Comparison of ENCODE assay signal across 1 cellular context in the genomic region with DNA sequence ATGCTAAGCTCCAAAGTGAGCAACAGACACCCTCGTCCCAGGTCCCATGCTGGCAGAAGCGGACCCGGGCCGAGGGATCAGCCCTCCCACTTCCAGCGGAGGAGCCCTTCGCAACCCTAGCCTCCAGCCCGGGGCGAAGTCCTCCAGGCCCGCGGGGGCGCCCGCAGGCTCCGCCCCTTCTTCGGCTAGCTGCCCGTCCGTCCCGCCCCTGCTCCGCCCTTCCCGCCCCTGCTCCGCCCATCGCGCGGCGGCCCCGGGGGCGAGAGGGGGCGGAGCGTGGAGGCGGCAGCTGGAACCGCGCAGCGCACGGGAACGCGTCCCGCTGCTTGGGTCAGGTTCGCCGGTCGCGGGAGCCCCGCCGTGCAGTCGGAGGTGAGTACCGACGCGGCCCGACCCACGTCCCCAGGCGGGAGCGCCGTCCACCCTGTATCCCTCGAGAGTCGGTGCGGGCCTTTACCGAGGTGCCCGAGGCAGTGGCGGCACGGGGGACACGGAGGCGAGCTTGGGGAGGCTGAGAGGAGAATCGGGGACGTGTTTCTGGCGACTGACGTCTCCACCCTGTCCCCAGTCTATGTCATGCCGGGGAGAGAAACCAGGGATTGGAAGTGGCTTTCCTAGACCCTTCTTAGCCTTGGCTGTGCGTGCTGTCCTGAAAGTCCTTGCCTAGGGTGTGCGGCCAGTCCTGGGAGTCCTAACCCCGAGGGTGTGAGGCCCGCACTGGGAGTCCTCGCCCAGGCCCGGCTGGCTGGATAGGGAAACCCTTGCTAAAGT.
A peak's percentile ranks its signal among the peaks of the same experiment; 100 is the strongest.
TF ChIP-seq lines count a peak whose summit lies in the region.

ACO1 (plus strand) TSS at position 280 of the 771 bp plus-strand sequence. CDS start 20,864 bp downstream, outside the sequence.

TF ChIP-seq in HepG2, 621 proteins besides CTCF, POLR2A, EP300 and RAD21 (continued from another document and continues in another):
- no peak for TF ChIP-seq HNF1A (IDR thresholded peaks at IDR 0.05; ENCODE audit: low read depth)
- TF ChIP-seq HNF1A (CRISPR knock-in tag; IDR thresholded peaks at IDR 0.05; ENCODE audit: borderline replicate concordance): peak; percentile 87
- TF ChIP-seq, protein P1, sequence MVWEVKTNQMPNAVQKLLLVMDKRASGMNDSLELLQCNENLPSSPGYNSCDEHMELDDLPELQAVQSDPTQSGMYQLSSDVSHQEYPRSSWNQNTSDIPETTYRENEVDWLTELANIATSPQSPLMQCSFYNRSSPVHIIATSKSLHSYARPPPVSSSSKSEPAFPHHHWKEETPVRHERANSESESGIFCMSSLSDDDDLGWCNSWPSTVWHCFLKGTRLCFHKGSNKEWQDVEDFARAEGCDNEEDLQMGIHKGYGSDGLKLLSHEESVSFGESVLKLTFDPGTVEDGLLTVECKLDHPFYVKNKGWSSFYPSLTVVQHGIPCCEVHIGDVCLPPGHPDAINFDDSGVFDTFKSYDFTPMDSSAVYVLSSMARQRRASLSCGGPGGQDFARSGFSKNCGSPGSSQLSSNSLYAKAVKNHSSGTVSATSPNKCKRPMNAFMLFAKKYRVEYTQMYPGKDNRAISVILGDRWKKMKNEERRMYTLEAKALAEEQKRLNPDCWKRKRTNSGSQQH (CRISPR knock-in tag; IDR thresholded peaks at IDR 0.05; ENCODE audit: low read depth): peak; percentile 79
- TF ChIP-seq ZNF274 (CRISPR knock-in tag; IDR thresholded peaks at IDR 0.05): peak; percentile 49; the same call in 1 of the 2 replicates
- peak; percentile 80; the same call in 1 of the 2 replicates for TF ChIP-seq CAMTA2 (CRISPR knock-in tag; IDR thresholded peaks at IDR 0.05; ENCODE audit: borderline replicate concordance)
- no peak for TF ChIP-seq ONECUT2 (CRISPR knock-in tag; IDR thresholded peaks at IDR 0.05)
- TF ChIP-seq ARNT2 (CRISPR knock-in tag; IDR thresholded peaks at IDR 0.05; ENCODE audit: low read depth): peak; percentile 93
- peak; percentile 97 for TF ChIP-seq ARID4A (CRISPR knock-in tag; IDR thresholded peaks at IDR 0.05; ENCODE audit: borderline replicate concordance)
- TF ChIP-seq, protein P2, sequence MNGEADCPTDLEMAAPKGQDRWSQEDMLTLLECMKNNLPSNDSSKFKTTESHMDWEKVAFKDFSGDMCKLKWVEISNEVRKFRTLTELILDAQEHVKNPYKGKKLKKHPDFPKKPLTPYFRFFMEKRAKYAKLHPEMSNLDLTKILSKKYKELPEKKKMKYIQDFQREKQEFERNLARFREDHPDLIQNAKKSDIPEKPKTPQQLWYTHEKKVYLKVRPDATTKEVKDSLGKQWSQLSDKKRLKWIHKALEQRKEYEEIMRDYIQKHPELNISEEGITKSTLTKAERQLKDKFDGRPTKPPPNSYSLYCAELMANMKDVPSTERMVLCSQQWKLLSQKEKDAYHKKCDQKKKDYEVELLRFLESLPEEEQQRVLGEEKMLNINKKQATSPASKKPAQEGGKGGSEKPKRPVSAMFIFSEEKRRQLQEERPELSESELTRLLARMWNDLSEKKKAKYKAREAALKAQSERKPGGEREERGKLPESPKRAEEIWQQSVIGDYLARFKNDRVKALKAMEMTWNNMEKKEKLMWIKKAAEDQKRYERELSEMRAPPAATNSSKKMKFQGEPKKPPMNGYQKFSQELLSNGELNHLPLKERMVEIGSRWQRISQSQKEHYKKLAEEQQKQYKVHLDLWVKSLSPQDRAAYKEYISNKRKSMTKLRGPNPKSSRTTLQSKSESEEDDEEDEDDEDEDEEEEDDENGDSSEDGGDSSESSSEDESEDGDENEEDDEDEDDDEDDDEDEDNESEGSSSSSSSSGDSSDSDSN (CRISPR knock-in tag; IDR thresholded peaks at IDR 0.05): peak; percentile 98
- no peak for TF ChIP-seq DNMT3B (CRISPR knock-in tag; conservative IDR thresholded peaks at IDR 0.05)
- TF ChIP-seq ZNF557 (CRISPR knock-in tag; IDR thresholded peaks at IDR 0.05): no peak
- peak; percentile 100 for TF ChIP-seq SP4 (CRISPR knock-in tag; IDR thresholded peaks at IDR 0.05)
- 0 out of 2 replicates have a peak, but pooled peaks have one; percentile 45 for TF ChIP-seq KDM5A (IDR thresholded peaks at IDR 0.05; ENCODE audit: borderline replicate concordance, low read length)
- TF ChIP-seq RNF2 (conservative IDR thresholded peaks at IDR 0.05; ENCODE audit: low read depth): peak; percentile 63
- TF ChIP-seq, protein P3, sequence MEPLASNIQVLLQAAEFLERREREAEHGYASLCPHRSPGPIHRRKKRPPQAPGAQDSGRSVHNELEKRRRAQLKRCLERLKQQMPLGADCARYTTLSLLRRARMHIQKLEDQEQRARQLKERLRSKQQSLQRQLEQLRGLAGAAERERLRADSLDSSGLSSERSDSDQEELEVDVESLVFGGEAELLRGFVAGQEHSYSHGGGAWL (CRISPR knock-in tag; IDR thresholded peaks at IDR 0.05): 0 out of 2 replicates have a peak, but pooled peaks have one; percentile 27
- peak; percentile 55; the same call in 1 of the 2 replicates for TF ChIP-seq ZSCAN21 (CRISPR knock-in tag; IDR thresholded peaks at IDR 0.05; ENCODE audit: borderline replicate concordance)
- no peak; the same call in 1 of the 2 replicates for TF ChIP-seq ZNF431 (CRISPR knock-in tag; IDR thresholded peaks at IDR 0.05; ENCODE audit: borderline replicate concordance, low read depth)
- 0 out of 2 replicates have a peak, but pooled peaks have one; percentile 30 for TF ChIP-seq KLF11 (CRISPR knock-in tag; IDR thresholded peaks at IDR 0.05)
- TF ChIP-seq AHDC1 (CRISPR knock-in tag; IDR thresholded peaks at IDR 0.05; ENCODE audit: borderline replicate concordance): peak; percentile 43; the same call in 1 of the 2 replicates
- TF ChIP-seq HOXA3 (CRISPR knock-in tag; IDR thresholded peaks at IDR 0.05): peak; percentile 81
- TF ChIP-seq ZNF639 (CRISPR knock-in tag; conservative IDR thresholded peaks at IDR 0.05): peak; percentile 88
- TF ChIP-seq KAT7 (CRISPR knock-in tag; IDR thresholded peaks at IDR 0.05; ENCODE audit: borderline replicate concordance): peak; percentile 86; the same call in 1 of the 2 replicates
- peak; percentile 30; the same call in 1 of the 2 replicates for TF ChIP-seq ZNF253 (CRISPR knock-in tag; IDR thresholded peaks at IDR 0.05; ENCODE audit: borderline replicate concordance)
- TF ChIP-seq ZNF724P (CRISPR knock-in tag; IDR thresholded peaks at IDR 0.05; ENCODE audit: borderline replicate concordance): peak; percentile 83; the same call in 1 of the 2 replicates
- peak; percentile 61 for TF ChIP-seq MED1 (CRISPR knock-in tag; IDR thresholded peaks at IDR 0.05)
- TF ChIP-seq GMEB2 (CRISPR knock-in tag; IDR thresholded peaks at IDR 0.05; ENCODE audit: low read depth): 0 out of 2 replicates have a peak, but pooled peaks have one; percentile 14
- peak; percentile 67; the same call in 1 of the 2 replicates for TF ChIP-seq SMAD1 (CRISPR knock-in tag; IDR thresholded peaks at IDR 0.05; ENCODE audit: borderline replicate concordance, low read depth)
